9 cellular contexts compared by ENCODE assay signal in genomic region chr1:27519341-27520258, GRCh38. TPM values are rescaled to one million over a fixed set of nuclear protein-coding genes. Genes with fewer than 3 reads are reported as not detected.
DNase-seq lines count a peak whose midpoint lies in the region; ATAC-seq and TF ChIP-seq lines count a peak whose summit lies in the region.
"Had no signal": no experiment of that assay in that cellular context is flagged by ENCODE, and none has a peak within 500 bp of the region (broad histone marks: within the 10 kb centered on the region; RNA-seq: fewer than 3 reads in every experiment).

No MANE protein-coding gene starts in this region.

- H3F3A ChIP-seq in neural cell (ENCODE audit: insufficient read depth, low read length, poor library complexity, severe bottlenecking), result no peaks in the 10 kb centered on the region

- no peaks in the 10 kb centered on the region for H3K9me3 ChIP-seq in CD4-positive, CD25-positive, alpha-beta regulatory T cell (ENCODE audit: control insufficient read depth in 2 of 2, low read length in 2 of 2)
- H3K9me3 ChIP-seq in endodermal cell (ENCODE audit: control insufficient read depth, low read length) (no peaks in the 10 kb centered on the region), neural cell (ENCODE audit: low read length) (no peaks in the 10 kb centered on the region)

- H3K9me2 ChIP-seq in neural cell (ENCODE audit: insufficient read depth, low read length), result no peaks in the 10 kb centered on the region

- peak overlapping the region in 2 of 3 donors; percentile 96 to 98 for H3K27ac Mint-ChIP-seq in CD4-positive, CD25-positive, alpha-beta regulatory T cell
- H3K27ac Mint-ChIP-seq in endodermal cell, result no peak overlapping the region

- TF ChIP-seq EP300 in neural cell (conservative IDR thresholded peaks at IDR 0.05; ENCODE audit: poor library complexity, severe bottlenecking), result peak; percentile 36

- H3K9me3 Mint-ChIP-seq in CD4-positive, CD25-positive, alpha-beta regulatory T cell, result no peaks in the 10 kb centered on the region
- H3K9me3 Mint-ChIP-seq in endodermal cell, result no peaks in the 10 kb centered on the region

- H3K9ac ChIP-seq in endodermal cell (ENCODE audit: extremely low read depth, low read length, poor library complexity, severe bottlenecking) (no peak overlapping the region), neural cell (ENCODE audit: low read length) (peak overlapping the region; percentile 58)

- peaks cover 41% of the 10 kb centered on the region for H3K4me1 ChIP-seq in CD4-positive, CD25-positive, alpha-beta regulatory T cell (ENCODE audit: control insufficient read depth, insufficient read depth, low read length, poor library complexity, severe bottlenecking)
- H3K4me1 ChIP-seq in endodermal cell (ENCODE audit: control insufficient read depth, insufficient read depth, low read length), result peaks cover 4% of the 10 kb centered on the region

- H3K27me3 ChIP-seq in CD4-positive, CD25-positive, alpha-beta regulatory T cell (ENCODE audit: control insufficient read depth, insufficient read depth, low read length), result no peaks in the 10 kb centered on the region
- H3K27me3 ChIP-seq in endodermal cell (ENCODE audit: control insufficient read depth, insufficient read depth, low read length, poor library complexity, severe bottlenecking), result no peaks in the 10 kb centered on the region
- H3K27me3 ChIP-seq in neural cell (ENCODE audit: insufficient read depth, low read depth, low read length), result no peaks in the 10 kb centered on the region

- POLR2A ChIA-PET in HEK293T (lab: Yijun Ruan, JAX), result no interaction called here

- 59 to 75% methylated on average over 11 to 24 of the region's 24 CpGs for WGBS in endodermal cell (ENCODE audit: insufficient coverage in 1 of 2, insufficient read length in 1 of 2), 2 experiments

- no peak for ATAC-seq in CD4-positive, CD25-positive, alpha-beta regulatory T cell (ENCODE audit: low read depth in 2 of 2)
- no peak for ATAC-seq in HG03196 (IDR thresholded peaks at IDR 0.05; ENCODE audit: unreplicated experiment)
- no peak for ATAC-seq in HG02571 (IDR thresholded peaks at IDR 0.05; ENCODE audit: unreplicated experiment)

- no peak overlapping the region for H3K4me3 ChIP-seq in CD4-positive, CD25-positive, alpha-beta regulatory T cell (ENCODE audit: low read depth, low read length)
- no peak overlapping the region for H3K4me3 ChIP-seq in endodermal cell (ENCODE audit: low read length)
- peak overlapping the region; percentile 38 for H3K4me3 ChIP-seq in neural cell (ENCODE audit: low read length)

- peaks cover 6 to 62% (median 33%) of the 10 kb centered on the region in 4 donors for H3K4me1 Mint-ChIP-seq in CD4-positive, CD25-positive, alpha-beta regulatory T cell
- peaks cover 34% of the 10 kb centered on the region for H3K4me1 Mint-ChIP-seq in endodermal cell

- H3K4me3 Mint-ChIP-seq in CD4-positive, CD25-positive, alpha-beta regulatory T cell, result peak overlapping the region in 1 of 4 donors; percentile 94
- H3K4me3 Mint-ChIP-seq in endodermal cell, result no peak overlapping the region

- CTCF ChIA-PET in HEK293T (lab: Yijun Ruan, JAX), result interaction anchor here (0.5 kb wide), 1 partner anchor 36 kb away, joined by 3 read pairs; no protein-coding TSS in a partner anchor

- no peak overlapping the region for H3K4me2 ChIP-seq in neural cell (ENCODE audit: low read length)

- H3K79me2 ChIP-seq in neural cell (replicated peaks; ENCODE audit: insufficient read depth, low read length), result no peaks in the 10 kb centered on the region

- no peaks in the 10 kb centered on the region for H4K20me1 ChIP-seq in neural cell (ENCODE audit: insufficient read depth)

- H3K36me3 Mint-ChIP-seq in CD4-positive, CD25-positive, alpha-beta regulatory T cell, result no peaks in the 10 kb centered on the region
- no peaks in the 10 kb centered on the region for H3K36me3 Mint-ChIP-seq in endodermal cell (ENCODE audit: low read depth)

- no peaks in the 10 kb centered on the region for H3K36me3 ChIP-seq in CD4-positive, CD25-positive, alpha-beta regulatory T cell (ENCODE audit: control insufficient read depth, insufficient read depth, low read length)
- no peaks in the 10 kb centered on the region for H3K36me3 ChIP-seq in endodermal cell (ENCODE audit: control insufficient read depth, insufficient read depth, low read length)
- no peaks in the 10 kb centered on the region for H3K36me3 ChIP-seq in neural cell (ENCODE audit: insufficient read depth, low read length)

- H2AFZ ChIP-seq in neural cell (ENCODE audit: low read depth, low read length), result no peak overlapping the region

- no peaks in the 10 kb centered on the region for H3K27me3 Mint-ChIP-seq in CD4-positive, CD25-positive, alpha-beta regulatory T cell
- H3K27me3 Mint-ChIP-seq in endodermal cell (ENCODE audit: insufficient read depth), result no peaks in the 10 kb centered on the region

- DNase-seq in CD4-positive, CD25-positive, alpha-beta regulatory T cell, result no peak
- DNase-seq in NCI-H2196 (lab: John Stamatoyannopoulos, UW; ENCODE audit: unreplicated experiment), result peak; percentile 85
- DNase-seq in endodermal cell, result peak; percentile 73
- DNase-seq in HEK293T (ENCODE audit: extremely low spot score), result no peak
- no peak for DNase-seq in activated naive CD4-positive, alpha-beta T cell treated with Interleukin-2 at 50 U/mL for 16 hours
- DNase-seq: effector CD4-positive, alpha-beta T cell had no signal

- no peak overlapping the region for H3K27ac ChIP-seq in CD4-positive, CD25-positive, alpha-beta regulatory T cell (ENCODE audit: insufficient read depth, low read length, poor library complexity, severe bottlenecking)
- H3K27ac ChIP-seq in endodermal cell (ENCODE audit: low read depth, low read length) (peak overlapping the region; percentile 91), neural cell (ENCODE audit: low read length) (peak overlapping the region; percentile 83)

- TF ChIP-seq CTCF in endodermal cell (conservative IDR thresholded peaks at IDR 0.05) (no peak), neural cell (IDR thresholded peaks at IDR 0.05; ENCODE audit: poor library complexity, severe bottlenecking) (no peak)

- TF ChIP-seq RAD21 in neural cell (conservative IDR thresholded peaks at IDR 0.05), result peak; percentile 40

TF ChIP-seq in neural cell, 6 proteins besides CTCF, POLR2A, EP300 and RAD21:
- TF ChIP-seq TAF1 (IDR thresholded peaks at IDR 0.05; ENCODE audit: low read depth), result no peak
- TF ChIP-seq SMC3 (conservative IDR thresholded peaks at IDR 0.05; ENCODE audit: poor library complexity), result peak; percentile 13
- no peak for TF ChIP-seq EZH2 (IDR thresholded peaks at IDR 0.05; ENCODE audit: borderline replicate concordance, insufficient read depth, low read length, poor library complexity, severe bottlenecking)
- peak; percentile 51 for TF ChIP-seq POLR2AphosphoS5 (IDR thresholded peaks at IDR 0.05)
- no peak for TF ChIP-seq MXI1 (conservative IDR thresholded peaks at IDR 0.05; ENCODE audit: poor library complexity, severe bottlenecking)
TF ChIP-seq in neural cell: peak in this region for 2.

TF ChIP-seq in HEK293T, 16 proteins besides CTCF, POLR2A, EP300 and RAD21:
- no peak for TF ChIP-seq PKNOX1 (IDR thresholded peaks at IDR 0.05)
- no peak for TF ChIP-seq LEF1 (IDR thresholded peaks at IDR 0.05; ENCODE audit: borderline replicate concordance)
- no peak for TF ChIP-seq ELF4 (IDR thresholded peaks at IDR 0.05)

RNA-seq across cellular contexts. Expression of gene WASF2, which starts 29.6 kb away (rescaled TPM):
- total RNA-seq in CD4-positive, CD25-positive, alpha-beta regulatory T cell, result 175 TPM
- polyA plus RNA-seq in CD4-positive, CD25-positive, alpha-beta regulatory T cell, result 10 to 100 TPM; 55.3 to 85.3 (median 61.8) TPM
- total RNA-seq in endodermal cell, result 10 to 100 TPM; 90.0 to 98.8 TPM
- 67.7 TPM for polyA plus RNA-seq in endodermal cell (2013, experiment 1 of 2)
- 64.0 TPM for polyA plus RNA-seq in endodermal cell (2013, experiment 2 of 2)
- 2.5 and 3.3 TPM in 2 replicates for polyA plus RNA-seq in neural cell
- polyA minus RNA-seq in neural cell, result 7.5 and 9.3 TPM in 2 replicates

Comparison
In these comparisons a context has a peak if more than half of its experiments do, and no peak if none do; other contexts are left out.
1. DNase-seq: peak in NCI-H2196 (single experiment) and endodermal cell (single experiment); none in CD4-positive, CD25-positive, alpha-beta regulatory T cell (0 of 3), HEK293T (single experiment) and activated naive CD4-positive, alpha-beta T cell treated with Interleukin-2 at 50 U/mL for 16 hours (single experiment).